Comparison of ENCODE assay signal across 18 cellular contexts in the genomic region with DNA sequence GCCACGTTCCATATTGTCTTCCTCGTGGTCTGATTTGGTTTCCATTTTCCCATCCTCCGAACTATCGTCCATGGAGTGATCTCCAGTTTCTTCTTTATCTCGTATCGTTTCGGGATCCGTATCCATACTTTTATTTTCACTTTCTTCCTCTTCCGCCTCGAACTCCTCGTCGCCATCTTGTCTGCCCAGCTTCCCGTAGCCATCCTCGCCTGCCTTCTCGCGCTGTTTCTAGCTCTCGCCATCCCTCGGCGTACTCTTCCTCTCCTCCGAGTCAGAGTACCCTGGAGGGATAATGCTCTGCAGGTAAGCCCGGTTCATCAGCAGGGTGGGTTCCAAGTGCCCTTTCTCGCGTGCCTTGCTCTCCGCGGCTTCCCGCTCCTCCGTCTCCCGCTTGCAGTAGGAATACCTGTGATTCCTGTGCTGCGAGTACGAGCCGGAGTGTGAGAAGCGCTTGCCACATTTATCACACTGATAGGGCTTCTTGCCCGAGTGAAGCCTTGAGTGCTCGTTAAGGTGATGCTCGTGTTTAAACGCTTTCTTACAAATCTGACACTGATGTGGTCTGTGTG.
"Had no signal": no experiment of that assay in that cellular context is flagged by ENCODE, and none has a peak within 500 bp of the region (broad histone marks: within the 10 kb centered on the region; RNA-seq: fewer than 3 reads in every experiment).

No MANE protein-coding gene starts in this region.

- DNase-seq: activated CD4-positive, alpha-beta T cell treated with anti-CD3 and anti-CD28 coated beads, Interleukin-2, amount 10 ng/mL, durations not matched to agents 7 days and 5 days; activated CD8-positive, alpha-beta memory T cell treated with anti-CD3 and anti-CD28 coated beads, Interleukin-2, amount 50 U/mL, for 48 hours; activated gamma-delta T cell; activated T-cell treated with anti-CD3 and anti-CD28 coated beads, Interleukin-2, amount 50 U/mL, for 72 hours; anterior cingulate cortex; cerebellar nuclear complex; dermis blood vessel endothelial cell; effector memory CD8-positive, alpha-beta T cell; foreskin melanocyte; kidney glomerular epithelial cell; mesenchymal stem cell; natural killer cell; retina; thyroid gland had no signal

- H3K9me3 ChIP-seq: breast epithelium, thyroid gland had no signal

- H3K4me3 Mint-ChIP-seq: activated CD4-positive, alpha-beta T cell treated with anti-CD3 and anti-CD28 coated beads, Interleukin-2, amount 10 ng/mL, durations not matched to agents 7 days and 5 days; activated naive CD8-positive, alpha-beta T cell; activated T-cell treated with anti-CD3 and anti-CD28 coated beads, Interleukin-2, amount 50 U/mL, for 72 hours; effector memory CD8-positive, alpha-beta T cell; natural killer cell; stimulated activated effector memory CD8-positive, alpha-beta T cell treated with anti-CD3 and anti-CD28 coated beads, Interleukin-12 subunit alpha, Interleukin-12 subunit beta, amount 100 ng/mL, for 72 hours; T-helper 2 cell treated with Interferon-gamma antibody and Interleukin-4, amounts not matched to agents 5 μg/mL and 100 μg/mL, for 36 hours had no signal

- H3K27ac Mint-ChIP-seq: activated CD4-positive, alpha-beta T cell treated with anti-CD3 and anti-CD28 coated beads, Interleukin-2, amount 10 ng/mL, durations not matched to agents 7 days and 5 days; activated naive CD8-positive, alpha-beta T cell; activated T-cell treated with anti-CD3 and anti-CD28 coated beads, Interleukin-2, amount 50 U/mL, for 72 hours; effector memory CD8-positive, alpha-beta T cell; natural killer cell; stimulated activated effector memory CD8-positive, alpha-beta T cell treated with anti-CD3 and anti-CD28 coated beads, Interleukin-12 subunit alpha, Interleukin-12 subunit beta, amount 100 ng/mL, for 72 hours; T-helper 2 cell treated with Interferon-gamma antibody and Interleukin-4, amounts not matched to agents 5 μg/mL and 100 μg/mL, for 36 hours had no signal

- H3K27me3 Mint-ChIP-seq: effector memory CD8-positive, alpha-beta T cell had no signal

- H3K27ac ChIP-seq: breast epithelium, thyroid gland had no signal

- ATAC-seq: activated T-cell treated with anti-CD3 and anti-CD28 coated beads, Interleukin-2, amount 50 U/mL, for 72 hours; effector memory CD8-positive, alpha-beta T cell; natural killer cell; stimulated activated effector memory CD8-positive, alpha-beta T cell treated with anti-CD3 and anti-CD28 coated beads, Interleukin-12 subunit alpha, Interleukin-12 subunit beta, amount 100 ng/mL, for 72 hours had no signal

- H3K36me3 ChIP-seq: breast epithelium, thyroid gland had no signal

- H3K4me1 Mint-ChIP-seq: activated CD4-positive, alpha-beta T cell treated with anti-CD3 and anti-CD28 coated beads, Interleukin-2, amount 10 ng/mL, durations not matched to agents 7 days and 5 days; natural killer cell; stimulated activated effector memory CD8-positive, alpha-beta T cell treated with anti-CD3 and anti-CD28 coated beads, Interleukin-12 subunit alpha, Interleukin-12 subunit beta, amount 100 ng/mL, for 72 hours had no signal

- H3K36me3 Mint-ChIP-seq: activated naive CD8-positive, alpha-beta T cell; natural killer cell; stimulated activated effector memory CD8-positive, alpha-beta T cell treated with anti-CD3 and anti-CD28 coated beads, Interleukin-12 subunit alpha, Interleukin-12 subunit beta, amount 100 ng/mL, for 72 hours had no signal

- H3K27me3 ChIP-seq: breast epithelium, thyroid gland had no signal

- H3K9me3 Mint-ChIP-seq: activated CD4-positive, alpha-beta T cell treated with anti-CD3 and anti-CD28 coated beads, Interleukin-2, amount 10 ng/mL, durations not matched to agents 7 days and 5 days; activated T-cell treated with anti-CD3 and anti-CD28 coated beads, Interleukin-2, amount 50 U/mL, for 72 hours; stimulated activated effector memory CD8-positive, alpha-beta T cell treated with anti-CD3 and anti-CD28 coated beads, Interleukin-12 subunit alpha, Interleukin-12 subunit beta, amount 100 ng/mL, for 72 hours; T-helper 2 cell treated with Interferon-gamma antibody and Interleukin-4, amounts not matched to agents 5 μg/mL and 100 μg/mL, for 36 hours had no signal

- H3K4me3 ChIP-seq: breast epithelium, thyroid gland had no signal

- H3K4me1 ChIP-seq: breast epithelium, thyroid gland had no signal
